Comparison of ENCODE assay signal across 18 cellular contexts in the genomic region with DNA sequence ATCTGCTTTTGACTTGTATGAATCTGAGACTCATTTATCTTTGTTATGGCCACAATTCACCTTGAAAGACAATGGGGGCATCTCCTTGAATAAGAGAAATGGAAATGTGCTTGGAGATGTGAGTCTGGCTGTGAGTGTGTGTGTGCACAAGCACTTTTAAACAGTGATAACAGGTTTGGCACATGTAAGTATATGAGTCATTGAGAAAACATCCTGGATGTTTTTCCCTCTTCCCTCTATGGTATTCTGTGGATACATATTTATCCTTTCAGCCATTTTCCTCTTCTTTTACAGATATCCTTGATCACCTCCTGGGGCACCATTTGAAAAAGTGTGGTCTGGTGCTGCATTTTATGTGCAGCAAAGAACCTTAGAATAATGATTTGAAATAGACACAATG.
DNase-seq lines count a peak whose midpoint lies in the region; TF ChIP-seq lines count a peak whose summit lies in the region.
"Had no signal": no experiment of that assay in that cellular context is flagged by ENCODE, and none has a peak within 500 bp of the region (broad histone marks: within the 10 kb centered on the region; RNA-seq: fewer than 3 reads in every experiment).

No MANE protein-coding gene starts in this region.

- CTCF ChIA-PET in MCF 10A (lab: Yijun Ruan, JAX) (interaction anchor here (1.2 to 2.0 kb wide), 2 partner anchors 148 to 660 kb away, joined by 3 to 6 read pairs; no protein-coding TSS in a partner anchor), mammary epithelial cell (lab: Charles Lee; ENCODE audit: low non-redundant PET) (no interaction called here)

- no peak overlapping the region for H3K4me3 Mint-ChIP-seq in MCF 10A (ENCODE audit: unreplicated experiment)
- no peak overlapping the region for H3K4me3 Mint-ChIP-seq in endodermal cell
- H3K4me3 Mint-ChIP-seq: activated CD4-positive, alpha-beta T cell treated with anti-CD3 and anti-CD28 coated beads, Interleukin-2, amount 10 ng/mL, durations not matched to agents 24 days and 14 days; H9; memory B cell had no signal

- no peaks in the 10 kb centered on the region for H3K27me3 ChIP-seq in mammary epithelial cell (ENCODE audit: insufficient read depth, low read length)
- no peaks in the 10 kb centered on the region for H3K27me3 ChIP-seq in skeletal muscle satellite cell (ENCODE audit: control insufficient read depth, insufficient read depth, low read length)
- no peaks in the 10 kb centered on the region for H3K27me3 ChIP-seq in endodermal cell (ENCODE audit: control insufficient read depth, insufficient read depth, low read length, poor library complexity, severe bottlenecking)
- H3K27me3 ChIP-seq: body of pancreas, hepatocyte, uterus had no signal

- H3K27me3 Mint-ChIP-seq in MCF 10A (ENCODE audit: insufficient read depth, unreplicated experiment) (no peaks in the 10 kb centered on the region), endodermal cell (ENCODE audit: insufficient read depth) (no peaks in the 10 kb centered on the region)
- H3K27me3 Mint-ChIP-seq: activated CD4-positive, alpha-beta T cell treated with anti-CD3 and anti-CD28 coated beads, Interleukin-2, amount 10 ng/mL, durations not matched to agents 24 days and 14 days; memory B cell had no signal

- H3K9me3 ChIP-seq in mammary epithelial cell (replicated peaks; ENCODE audit: insufficient read depth, low read length): no peaks in the 10 kb centered on the region
- H3K9me3 ChIP-seq in skeletal muscle satellite cell (replicated peaks; ENCODE audit: low read length): no peaks in the 10 kb centered on the region
- H3K9me3 ChIP-seq in endodermal cell (ENCODE audit: control insufficient read depth, low read length): no peaks in the 10 kb centered on the region
- H3K9me3 ChIP-seq: body of pancreas, uterus had no signal

- H3K27ac Mint-ChIP-seq in MCF 10A (ENCODE audit: low read depth, unreplicated experiment) (peak overlapping the region; percentile 68), endodermal cell (no peak overlapping the region)
- H3K27ac Mint-ChIP-seq: activated CD4-positive, alpha-beta T cell treated with anti-CD3 and anti-CD28 coated beads, Interleukin-2, amount 10 ng/mL, durations not matched to agents 24 days and 14 days; H9; memory B cell had no signal

- H3K9me3 Mint-ChIP-seq in MCF 10A (ENCODE audit: unreplicated experiment) (no peaks in the 10 kb centered on the region), endodermal cell (no peaks in the 10 kb centered on the region)
- H3K9me3 Mint-ChIP-seq: activated CD4-positive, alpha-beta T cell treated with anti-CD3 and anti-CD28 coated beads, Interleukin-2, amount 10 ng/mL, durations not matched to agents 24 days and 14 days; H9; memory B cell had no signal

- H3K4me3 ChIP-seq in mammary epithelial cell (replicated peaks in 1 of 3; ENCODE audit: insufficient read depth in 1 of 3, low read depth in 2 of 3, low read length in 3 of 3): no peak overlapping the region
- H3K4me3 ChIP-seq in skeletal muscle satellite cell (ENCODE audit: low read length): no peak overlapping the region
- H3K4me3 ChIP-seq in endodermal cell (ENCODE audit: low read length): no peak overlapping the region
- H3K4me3 ChIP-seq: body of pancreas, hepatocyte, uterus had no signal

- H4K20me1 ChIP-seq in mammary epithelial cell (ENCODE audit: insufficient read depth, low read length): no peaks in the 10 kb centered on the region

- TF ChIP-seq CTCF in MCF 10A (IDR thresholded peaks at IDR 0.05; ENCODE audit: unreplicated experiment) (no peak), mammary epithelial cell (conservative IDR thresholded peaks at IDR 0.05 in 1 of 2, IDR thresholded peaks at IDR 0.05 in 1 of 2; ENCODE audit: extremely low read depth in 1 of 2, insufficient read depth in 1 of 2, low read depth in 1 of 2, low read length in 2 of 2) (no peak), endodermal cell (conservative IDR thresholded peaks at IDR 0.05) (no peak)

- H3K27ac ChIP-seq in mammary epithelial cell (ENCODE audit: insufficient read depth, low read depth, low read length) (no peak overlapping the region), endodermal cell (ENCODE audit: low read depth, low read length) (no peak overlapping the region)
- H3K27ac ChIP-seq: body of pancreas, hepatocyte, uterus had no signal

- DNase-seq in MCF 10A (ENCODE audit: unreplicated experiment) (peak; percentile 28), mammary epithelial cell (no peak), NCI-H774 (lab: John Stamatoyannopoulos, UW) (peak; percentile 16), fibroblast of peridontal ligament (ENCODE audit: extremely low read depth) (peak; percentile 49), NCI-H1436 treated with DMSO at 0.1 percent for 48 hours (lab: John Stamatoyannopoulos, UW) (no peak), NCI-H2107 (lab: John Stamatoyannopoulos, UW) (no peak), endodermal cell (no peak)
- DNase-seq: activated CD4-positive, alpha-beta T cell treated with anti-CD3 and anti-CD28 coated beads, Interleukin-2, amount 10 ng/mL, durations not matched to agents 24 days and 14 days; body of pancreas; effector memory CD4-positive, alpha-beta T cell; H9; NCI-H1105 treated with DMSO at 0.1 percent for 48 hours; nucleus accumbens; T-helper 1 cell; uterus had no signal

- POLR2A ChIA-PET in MCF 10A (lab: Yijun Ruan, JAX): interaction anchor here (1.0 to 2.0 kb wide), 2 partner anchors 10 to 32 kb away, joined by 3 to 4 read pairs; no protein-coding TSS in a partner anchor

- no peaks in the 10 kb centered on the region for H3K36me3 Mint-ChIP-seq in MCF 10A (ENCODE audit: insufficient read depth, unreplicated experiment)
- no peaks in the 10 kb centered on the region for H3K36me3 Mint-ChIP-seq in endodermal cell (ENCODE audit: low read depth)
- H3K36me3 Mint-ChIP-seq: memory B cell had no signal

- H2AFZ ChIP-seq in mammary epithelial cell (ENCODE audit: low read depth, low read length): no peak overlapping the region
- H2AFZ ChIP-seq: hepatocyte had no signal

- H3K4me1 ChIP-seq in mammary epithelial cell (ENCODE audit: insufficient read depth, low read length) (peaks cover 45% of the 10 kb centered on the region), skeletal muscle satellite cell (ENCODE audit: control insufficient read depth, insufficient read depth, low read length) (peaks cover 84% of the 10 kb centered on the region), endodermal cell (ENCODE audit: control insufficient read depth, insufficient read depth, low read length) (peaks cover 18% of the 10 kb centered on the region)
- H3K4me1 ChIP-seq: body of pancreas had no signal

- H3K4me1 Mint-ChIP-seq in MCF 10A (ENCODE audit: insufficient read depth, unreplicated experiment) (peaks cover 46% of the 10 kb centered on the region), endodermal cell (peaks cover 41% of the 10 kb centered on the region)
- H3K4me1 Mint-ChIP-seq: memory B cell had no signal

- H3K79me2 ChIP-seq in mammary epithelial cell (ENCODE audit: insufficient read depth, low read length): no peaks in the 10 kb centered on the region
- H3K79me2 ChIP-seq: hepatocyte had no signal

- H3K4me2 ChIP-seq in mammary epithelial cell (ENCODE audit: insufficient read depth, low read depth, low read length) (no peak overlapping the region), skeletal muscle satellite cell (ENCODE audit: low read length) (no peak overlapping the region)
- H3K4me2 ChIP-seq: hepatocyte had no signal

- in situ Hi-C loops in mammary epithelial cell (cut with MboI; ENCODE audit: low sequenced_read_pairs in 2 of 2): no loop called here

- no TSS peak for BruUV-seq in MCF 10A (replicated peaks; lab: Mats Ljungman, UMichigan)
- no TSS peak for BruUV-seq in mammary epithelial cell (replicated peaks; lab: Mats Ljungman, UMichigan)

- no peak overlapping the region for H3K9ac ChIP-seq in mammary epithelial cell (ENCODE audit: insufficient read depth, low read length)
- H3K9ac ChIP-seq in skeletal muscle satellite cell (ENCODE audit: low read depth, low read length): peak overlapping the region; percentile 83
- no peak overlapping the region for H3K9ac ChIP-seq in endodermal cell (ENCODE audit: extremely low read depth, low read length, poor library complexity, severe bottlenecking)

- dilution Hi-C loops in mammary epithelial cell (cut with HindIII; ENCODE audit: low sequenced_read_pairs): no loop called here

- intact Hi-C loops in MCF 10A (cut with micrococcal nuclease) (no loop called here), mammary epithelial cell (cut with micrococcal nuclease) (loop anchor here (5.0 kb wide), 2 partner anchors 164 to 184 kb away; no protein-coding TSS in a partner anchor)

- no peaks in the 10 kb centered on the region for H3K36me3 ChIP-seq in mammary epithelial cell (ENCODE audit: insufficient read depth, low read length)
- no peaks in the 10 kb centered on the region for H3K36me3 ChIP-seq in skeletal muscle satellite cell (ENCODE audit: insufficient read depth, low read length)
- no peaks in the 10 kb centered on the region for H3K36me3 ChIP-seq in endodermal cell (ENCODE audit: control insufficient read depth, insufficient read depth, low read length)
- H3K36me3 ChIP-seq: uterus had no signal

Comparison
In these comparisons a context has a peak if more than half of its experiments do, and no peak if none do; other contexts are left out.
1. DNase-seq: peak in MCF 10A (single experiment), NCI-H774 (single experiment) and fibroblast of peridontal ligament (single experiment); none in mammary epithelial cell (single experiment), NCI-H1436 treated with DMSO at 0.1 percent for 48 hours (single experiment), NCI-H2107 (single experiment) and endodermal cell (single experiment).